19 cellular contexts compared by ENCODE assay signal in genomic region chr6:11069760-11070159, GRCh38. TPM values are rescaled to one million over a fixed set of nuclear protein-coding genes. Genes with fewer than 3 reads are reported as not detected.
A peak's percentile ranks its signal among the peaks of the same experiment; 100 is the strongest.
DNase-seq lines count a peak whose midpoint lies in the region; ATAC-seq, FAIRE-seq and TF ChIP-seq lines count a peak whose summit lies in the region.
"Had no signal": no experiment of that assay in that cellular context is flagged by ENCODE, and none has a peak within 500 bp of the region (broad histone marks: within the 10 kb centered on the region; RNA-seq: fewer than 3 reads in every experiment).

No MANE protein-coding gene starts in this region.

- in situ Hi-C loops in SK-MEL-5 (cut with HindIII; ENCODE audit: low pct_unique_long_range_greater_than_20kb, low sequenced_read_pairs) = loop anchor here (10.0 kb wide), 1 partner anchor 115 kb away; no protein-coding TSS in a partner anchor

- FAIRE-seq in H54 (lab: Jason Lieb, UNC) = peak; percentile 53
- FAIRE-seq: A549 had no signal

- no peak for TF ChIP-seq POLR2A in H54 (IDR thresholded peaks at IDR 0.05; ENCODE audit: low read depth, low read length)
- TF ChIP-seq POLR2A in erythroblast (IDR thresholded peaks at IDR 0.05; ENCODE audit: low read length) = no peak

- H3K27me3 ChIP-seq in MG63 = no peaks in the 10 kb centered on the region

- no peaks in the 10 kb centered on the region for H3K9me3 ChIP-seq in MG63
- H3K9me3 ChIP-seq: A549, Caco-2, SK-N-SH had no signal

- no peak overlapping the region for H3K4me3 ChIP-seq in MG63
- H3K4me3 ChIP-seq: A549, GM23338, PC-9 had no signal

- no peak for TF ChIP-seq CTCF in C4-2B (conservative IDR thresholded peaks at IDR 0.05)

- ATAC-seq in HG03175 (IDR thresholded peaks at IDR 0.05; ENCODE audit: unreplicated experiment) (no peak), sciatic nerve (no peak)
- ATAC-seq: GM23338 had no signal

- intact Hi-C loops in sciatic nerve (cut with DNase I) = no loop called here

- H3K36me3 ChIP-seq in MG63 = no peaks in the 10 kb centered on the region

- H3K27ac ChIP-seq in C4-2B = peak overlapping the region; percentile 35
- H3K27ac ChIP-seq: PC-9 had no signal

- DNase-seq in H54 (ENCODE audit: insufficient read length, low spot score) = no peak
- DNase-seq in SK-MEL-5 (ENCODE audit: low read depth, low spot score) = peak; percentile 42
- peak; percentile 36 to 65 for DNase-seq in erythroblast (lab: John Stamatoyannopoulos, UW)
- DNase-seq in NCI-H1436 treated with DMSO at 0.1 percent for 48 hours (lab: John Stamatoyannopoulos, UW) = no peak
- DNase-seq in MG63 = no peak
- DNase-seq in sciatic nerve (ENCODE audit: low spot score) = no peak
- DNase-seq: Caco-2, DMS153, Karpas-422, NCI-H187 treated with DMSO at 0.1 percent for 48 hours, NCI-H446 treated with DMSO at 0.1 percent for 48 hours, PC-9, SK-N-SH, T-helper 1 cell had no signal

RNA-seq across cellular contexts. Expression of gene SMIM13, which starts 23.9 kb away (rescaled TPM):
- 33.8 and 34.3 TPM in 2 replicates for total RNA-seq in SK-MEL-5 (2014; rRNA removed; shearing (Covaris generic))
- polyA plus RNA-seq in SK-MEL-5 (2015; cell fraction: cytosol; rRNA removed) = 23.1 and 28.6 TPM in 2 replicates
- 17.2 and 17.3 TPM in 2 replicates for polyA plus RNA-seq in SK-MEL-5 (2015; cell fraction: nucleus; rRNA removed)
- total RNA-seq in MG63 (2014; rRNA removed; shearing (Covaris generic); ENCODE audit: low replicate concordance) = 18.6 and 27.3 TPM in 2 replicates
- 17.2 TPM for total RNA-seq in sciatic nerve

RNA-seq across cellular contexts. Expression of gene ELOVL2, which starts 25.7 kb away (rescaled TPM):
- total RNA-seq in SK-MEL-5 (2014; rRNA removed; shearing (Covaris generic)) = 29.7 and 30.4 TPM in 2 replicates
- 39.3 and 46.9 TPM in 2 replicates for polyA plus RNA-seq in SK-MEL-5 (2015; cell fraction: cytosol; rRNA removed)
- 17.8 and 20.0 TPM in 2 replicates for polyA plus RNA-seq in SK-MEL-5 (2015; cell fraction: nucleus; rRNA removed)
- total RNA-seq in MG63 (2014; rRNA removed; shearing (Covaris generic); ENCODE audit: low replicate concordance) = 41.8 and 56.3 TPM in 2 replicates
- 2.9 TPM for total RNA-seq in sciatic nerve
- total RNA-seq: Caco-2 had no signal
- polyA plus RNA-seq: CD14-positive monocyte had no signal

RNA-seq across cellular contexts. Expression of gene ERVFRD-1, which starts 41.8 kb away (rescaled TPM):
- 0.24 and 0.63 TPM in 2 replicates for total RNA-seq in SK-MEL-5 (2014; rRNA removed; shearing (Covaris generic))
- polyA plus RNA-seq in SK-MEL-5 (2015; cell fraction: cytosol; rRNA removed) = 0.27 and 0.34 TPM in 2 replicates
- polyA plus RNA-seq in SK-MEL-5 (2015; cell fraction: nucleus; rRNA removed) = 1.1 TPM in 2 replicates
- total RNA-seq in MG63 (2014; rRNA removed; shearing (Covaris generic); ENCODE audit: low replicate concordance) = not detected in 2 replicates
- total RNA-seq in sciatic nerve = 0.22 TPM
- total RNA-seq: GM23338, PC-9 had no signal
- polyA plus RNA-seq: A549, SK-N-SH had no signal

Comparison
In these comparisons a context has a peak if more than half of its experiments do, and no peak if none do; other contexts are left out.
1. DNase-seq: peak in SK-MEL-5 (single experiment) and erythroblast (2 of 2); none in H54 (single experiment), NCI-H1436 treated with DMSO at 0.1 percent for 48 hours (single experiment), MG63 (single experiment) and sciatic nerve (single experiment).